In genomic region chr4:180099962-180100361, GRCh38 we compare ENCODE assay signal across 21 cellular contexts.
DNase-seq lines count a peak whose midpoint lies in the region; ATAC-seq and TF ChIP-seq lines count a peak whose summit lies in the region.
"Had no signal": no experiment of that assay in that cellular context is flagged by ENCODE, and none has a peak within 500 bp of the region (broad histone marks: within the 10 kb centered on the region; RNA-seq: fewer than 3 reads in every experiment).

No MANE protein-coding gene starts in this region.

- TF ChIP-seq CTCF in GM23338 (conservative IDR thresholded peaks at IDR 0.05; ENCODE audit: low read depth in 2 of 2) (no peak), WTC11 (IDR thresholded peaks at IDR 0.05) (no peak), neural progenitor cell (IDR thresholded peaks at IDR 0.05) (no peak)

- no peaks in the 10 kb centered on the region for H3K9me2 ChIP-seq in GM23338 (ENCODE audit: insufficient read depth)

- H3K4me2 ChIP-seq in GM23338 = no peak overlapping the region
- no peak overlapping the region for H3K4me2 ChIP-seq in neural progenitor cell

- H3K27me3 ChIP-seq in GM23338 (ENCODE audit: insufficient read depth) = no peaks in the 10 kb centered on the region
- H3K27me3 ChIP-seq in neural progenitor cell = no peaks in the 10 kb centered on the region
- H3K27me3 ChIP-seq: left lung had no signal

- H3K4me1 Mint-ChIP-seq in GM23338 = peaks cover 8% of the 10 kb centered on the region
- peaks cover 20% of the 10 kb centered on the region for H3K4me1 Mint-ChIP-seq in WTC11
- H3K4me1 Mint-ChIP-seq in neural progenitor cell = no peaks in the 10 kb centered on the region
- H3K4me1 Mint-ChIP-seq: activated CD4-positive, alpha-beta T cell treated with anti-CD3 and anti-CD28 coated beads, Interleukin-2, amount 10 ng/mL, durations not matched to agents 7 days and 5 days; stimulated activated effector memory CD8-positive, alpha-beta T cell treated with anti-CD3 and anti-CD28 coated beads, Interleukin-12 subunit alpha, Interleukin-12 subunit beta, amount 100 ng/mL, for 72 hours; T-helper 17 cell had no signal

- POLR2A ChIA-PET in WTC11 (lab: Charles Lee) = no interaction called here

- DNase-seq in GM23338 (ENCODE audit: low spot score) (no peak), NOMO-1 treated with dmso at 0.1 percent for 144 hours (lab: John Stamatoyannopoulos, UW; ENCODE audit: unreplicated experiment) (peak; percentile 78), WTC11 (ENCODE audit: low spot score) (no peak), neural progenitor cell (ENCODE audit: low spot score) (no peak), NCI-H2081 treated with DMSO at 0.1 percent for 48 hours (lab: John Stamatoyannopoulos, UW) (no peak), C1 segment of cervical spinal cord (lab: John Stamatoyannopoulos, UW) (no peak), NCI-H82 (lab: John Stamatoyannopoulos, UW) (no peak)
- DNase-seq: activated CD4-positive, alpha-beta T cell treated with anti-CD3 and anti-CD28 coated beads, Interleukin-2, amount 10 ng/mL, durations not matched to agents 7 days and 5 days; CD4-positive, alpha-beta T cell; DMS53; immature natural killer cell; midbrain; NCI-H1417; NCI-H524 treated with DMSO at 0.1 percent for 48 hours; SHP77 treated with DMSO at 0.1 percent for 48 hours; stimulated activated CD4-positive, alpha-beta T cell treated with anti-CD3 and anti-CD28 coated beads, Interleukin-1b, Interleukin-23, amount 100 ng/mL, for 48 hours; T-helper 17 cell had no signal

- no peaks in the 10 kb centered on the region for H3F3A ChIP-seq in GM23338 (replicated peaks; ENCODE audit: low read depth)
- no peaks in the 10 kb centered on the region for H3F3A ChIP-seq in neural progenitor cell (ENCODE audit: low read depth)

- H3K4me3 Mint-ChIP-seq in GM23338 (no peak overlapping the region), WTC11 (no peak overlapping the region), neural progenitor cell (no peak overlapping the region)
- H3K4me3 Mint-ChIP-seq: activated CD4-positive, alpha-beta T cell treated with anti-CD3 and anti-CD28 coated beads, Interleukin-2, amount 10 ng/mL, durations not matched to agents 7 days and 5 days; activated naive CD8-positive, alpha-beta T cell; CD4-positive, alpha-beta T cell; stimulated activated effector memory CD8-positive, alpha-beta T cell treated with anti-CD3 and anti-CD28 coated beads, Interleukin-12 subunit alpha, Interleukin-12 subunit beta, amount 100 ng/mL, for 72 hours; T-helper 17 cell had no signal

- H4K20me1 ChIP-seq in GM23338 (replicated peaks; ENCODE audit: insufficient read depth) (no peaks in the 10 kb centered on the region), neural progenitor cell (ENCODE audit: low read depth) (no peaks in the 10 kb centered on the region)

- H2AFZ ChIP-seq in GM23338 = peak overlapping the region; percentile 45; the same call in 1 of the 2 replicates
- H2AFZ ChIP-seq in neural progenitor cell (replicated peaks) = peak overlapping the region; percentile 12

- CTCF ChIA-PET in WTC11 (lab: Charles Lee) = no interaction called here

- H3K4me1 ChIP-seq in GM23338 (ENCODE audit: insufficient read depth) (peaks cover 12% of the 10 kb centered on the region; the same call in 1 of the 2 replicates), neural progenitor cell (no peaks in the 10 kb centered on the region)
- H3K4me1 ChIP-seq: left lung had no signal

- no peak overlapping the region for H3K9ac ChIP-seq in neural progenitor cell

- H3K27ac ChIP-seq in GM23338 (ENCODE audit: low read depth) = no peak overlapping the region
- H3K27ac ChIP-seq in neural progenitor cell = no peak overlapping the region
- H3K27ac ChIP-seq: left lung had no signal

- H3K27ac Mint-ChIP-seq in GM23338 = no peak overlapping the region; the same call in 1 of the 2 replicates
- peak overlapping the region; percentile 35; the same call in 1 of the 2 replicates for H3K27ac Mint-ChIP-seq in WTC11
- H3K27ac Mint-ChIP-seq in neural progenitor cell = no peak overlapping the region
- H3K27ac Mint-ChIP-seq: activated CD4-positive, alpha-beta T cell treated with anti-CD3 and anti-CD28 coated beads, Interleukin-2, amount 10 ng/mL, durations not matched to agents 7 days and 5 days; activated naive CD8-positive, alpha-beta T cell; CD4-positive, alpha-beta T cell; immature natural killer cell; stimulated activated effector memory CD8-positive, alpha-beta T cell treated with anti-CD3 and anti-CD28 coated beads, Interleukin-12 subunit alpha, Interleukin-12 subunit beta, amount 100 ng/mL, for 72 hours; T-helper 17 cell had no signal

- H3K36me3 ChIP-seq in GM23338 (ENCODE audit: insufficient read depth) (no peaks in the 10 kb centered on the region), neural progenitor cell (no peaks in the 10 kb centered on the region)
- H3K36me3 ChIP-seq: left lung had no signal

- no peak overlapping the region for H3K4me3 ChIP-seq in GM23338
- no peak overlapping the region for H3K4me3 ChIP-seq in neural progenitor cell
- H3K4me3 ChIP-seq: left lung had no signal

- no peaks in the 10 kb centered on the region for H3K9me3 Mint-ChIP-seq in GM23338
- H3K9me3 Mint-ChIP-seq in WTC11 = peaks cover 8% of the 10 kb centered on the region; the same call in 1 of the 2 replicates
- H3K9me3 Mint-ChIP-seq in neural progenitor cell = no peaks in the 10 kb centered on the region
- H3K9me3 Mint-ChIP-seq: activated CD4-positive, alpha-beta T cell treated with anti-CD3 and anti-CD28 coated beads, Interleukin-2, amount 10 ng/mL, durations not matched to agents 7 days and 5 days had no signal

- no peaks in the 10 kb centered on the region for H3K9me3 ChIP-seq in neural progenitor cell (ENCODE audit: low read depth)
- H3K9me3 ChIP-seq: left lung had no signal

- H3K36me3 Mint-ChIP-seq in GM23338 (ENCODE audit: low read depth) = no peaks in the 10 kb centered on the region
- no peaks in the 10 kb centered on the region for H3K36me3 Mint-ChIP-seq in WTC11
- no peaks in the 10 kb centered on the region for H3K36me3 Mint-ChIP-seq in neural progenitor cell
- H3K36me3 Mint-ChIP-seq: activated naive CD8-positive, alpha-beta T cell; stimulated activated effector memory CD8-positive, alpha-beta T cell treated with anti-CD3 and anti-CD28 coated beads, Interleukin-12 subunit alpha, Interleukin-12 subunit beta, amount 100 ng/mL, for 72 hours had no signal

- no peak for ATAC-seq in GM23338
- ATAC-seq in WTC11 = no peak
- no peak for ATAC-seq in esophagus mucosa
- ATAC-seq: left lung; stimulated activated effector memory CD8-positive, alpha-beta T cell treated with anti-CD3 and anti-CD28 coated beads, Interleukin-12 subunit alpha, Interleukin-12 subunit beta, amount 100 ng/mL, for 72 hours; T-helper 17 cell had no signal

- H3K79me2 ChIP-seq in GM23338 (replicated peaks; ENCODE audit: insufficient read depth) = no peaks in the 10 kb centered on the region
- H3K79me2 ChIP-seq in neural progenitor cell (ENCODE audit: low read depth) = no peaks in the 10 kb centered on the region

- H3K27me3 Mint-ChIP-seq in GM23338 (ENCODE audit: insufficient read depth, low read depth, poor library complexity) (no peaks in the 10 kb centered on the region), WTC11 (ENCODE audit: low read depth) (no peaks in the 10 kb centered on the region), neural progenitor cell (ENCODE audit: insufficient read depth, low read depth) (peaks cover 3% of the 10 kb centered on the region)
- H3K27me3 Mint-ChIP-seq: activated CD4-positive, alpha-beta T cell treated with anti-CD3 and anti-CD28 coated beads, Interleukin-2, amount 10 ng/mL, durations not matched to agents 7 days and 5 days; activated naive CD8-positive, alpha-beta T cell; CD4-positive, alpha-beta T cell; T-helper 17 cell had no signal

TF ChIP-seq in GM23338, 12 proteins besides CTCF, POLR2A, EP300 and RAD21 (continues in another document):
- TF ChIP-seq CREB1 (CRISPR knock-in tag; IDR thresholded peaks at IDR 0.05; ENCODE audit: low read depth) (no peak), JUNB (IDR thresholded peaks at IDR 0.05; ENCODE audit: unreplicated experiment) (no peak), EZH2 (IDR thresholded peaks at IDR 0.05; ENCODE audit: low read depth, unreplicated experiment) (no peak), ZNF114 (CRISPR knock-in tag; IDR thresholded peaks at IDR 0.05) (no peak), NANOG (IDR thresholded peaks at IDR 0.05; ENCODE audit: borderline replicate concordance) (no peak), POLR2AphosphoS5 (IDR thresholded peaks at IDR 0.05; ENCODE audit: low read depth) (no peak), ETS1 (IDR thresholded peaks at IDR 0.05) (no peak), ZNF331 (CRISPR knock-in tag; IDR thresholded peaks at IDR 0.05; ENCODE audit: low read depth) (no peak), EZH2phosphoT487 (IDR thresholded peaks at IDR 0.05; ENCODE audit: unreplicated experiment) (no peak)

TF ChIP-seq in WTC11, 78 proteins besides CTCF, POLR2A, EP300 and RAD21:
- TF ChIP-seq CREM (CRISPR knock-in tag; IDR thresholded peaks at IDR 0.05) = no peak
- TF ChIP-seq RELA (CRISPR knock-in tag; IDR thresholded peaks at IDR 0.05; ENCODE audit: borderline replicate concordance) = no peak
- no peak for TF ChIP-seq TEAD1 (CRISPR knock-in tag; IDR thresholded peaks at IDR 0.05)
- no peak for TF ChIP-seq TP53 (CRISPR knock-in tag; IDR thresholded peaks at IDR 0.05)
- TF ChIP-seq E2F4 (CRISPR knock-in tag; IDR thresholded peaks at IDR 0.05; ENCODE audit: borderline replicate concordance, low read depth) = no peak
- TF ChIP-seq CBFB (CRISPR knock-in tag; IDR thresholded peaks at IDR 0.05; ENCODE audit: low read depth) = no peak
- no peak for TF ChIP-seq ERG (CRISPR knock-in tag; IDR thresholded peaks at IDR 0.05)
- no peak for TF ChIP-seq FOXJ3 (CRISPR knock-in tag; IDR thresholded peaks at IDR 0.05; ENCODE audit: borderline replicate concordance)
- no peak for TF ChIP-seq FOXP1 (CRISPR knock-in tag; IDR thresholded peaks at IDR 0.05; ENCODE audit: borderline replicate concordance)
